ENCODE assay signal across 19 cellular contexts in the genomic region with DNA sequence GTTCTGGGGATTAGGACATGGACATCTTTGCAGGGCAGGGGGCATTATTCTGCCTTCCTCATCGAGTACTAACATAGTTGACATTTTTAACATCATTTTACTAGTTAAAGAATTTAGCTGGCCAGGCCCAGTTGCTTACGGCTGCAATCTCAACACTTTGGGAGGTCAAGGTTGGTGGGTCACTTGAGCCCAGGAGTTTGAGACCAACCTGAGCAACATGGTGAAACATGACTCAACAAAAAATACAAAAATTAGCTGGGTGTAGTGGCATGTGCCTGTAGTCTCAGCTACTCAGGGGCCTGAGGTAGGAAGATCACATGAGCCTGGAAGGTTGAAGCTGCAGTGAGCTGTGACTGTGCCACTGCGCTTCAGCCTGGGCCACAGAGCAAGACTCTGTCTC.
"Had no signal": no experiment of that assay in that cellular context is flagged by ENCODE, and none has a peak within 500 bp of the region (broad histone marks: within the 10 kb centered on the region; RNA-seq: fewer than 3 reads in every experiment).

No MANE protein-coding gene starts in this region.

- H3K27ac ChIP-seq: heart left ventricle, parathyroid adenoma, sigmoid colon, stomach, thoracic aorta, upper lobe of left lung, uterus had no signal

- FAIRE-seq: endothelial cell of umbilical vein had no signal

- H3K9me3 ChIP-seq: heart left ventricle, sigmoid colon, stomach, thoracic aorta, upper lobe of left lung, uterus had no signal

- H3K4me1 ChIP-seq: parathyroid adenoma, uterus had no signal

- ATAC-seq: heart left ventricle; naive thymus-derived CD4-positive, alpha-beta T cell had no signal

- H3K27me3 ChIP-seq: heart left ventricle, sigmoid colon, stomach, upper lobe of left lung, uterus had no signal

- H3K4me3 Mint-ChIP-seq: dendritic cell treated with granulocyte-macrophage colony-stimulating factor and Interleukin-4, amounts not matched to agents 40 ng/mL and 50 ng/mL, for 4 days; endodermal cell; naive thymus-derived CD4-positive, alpha-beta T cell; nephron progenitor cell had no signal

- H3K36me3 ChIP-seq: heart left ventricle, sigmoid colon, stomach, thoracic aorta, upper lobe of left lung, uterus had no signal

- H2AFZ ChIP-seq: parathyroid adenoma had no signal

- H3K4me3 ChIP-seq: heart left ventricle, sigmoid colon, skin epidermis, stomach, thoracic aorta, upper lobe of left lung, uterus had no signal

- H3K27ac Mint-ChIP-seq: dendritic cell treated with granulocyte-macrophage colony-stimulating factor and Interleukin-4, amounts not matched to agents 40 ng/mL and 50 ng/mL, for 4 days; endodermal cell; nephron progenitor cell had no signal

- H3K9ac ChIP-seq: parathyroid adenoma had no signal

- H3K36me3 Mint-ChIP-seq: naive thymus-derived CD4-positive, alpha-beta T cell had no signal

- H3K27me3 Mint-ChIP-seq: dendritic cell treated with granulocyte-macrophage colony-stimulating factor and Interleukin-4, amounts not matched to agents 40 ng/mL and 50 ng/mL, for 4 days had no signal

- DNase-seq: endodermal cell; foreskin melanocyte; heart left ventricle; hippocampal formation; kidney glomerular epithelial cell; mammary epithelial cell; naive thymus-derived CD4-positive, alpha-beta T cell; nephron progenitor cell; sigmoid colon; stimulated activated naive CD4-positive, alpha-beta T cell; stomach; substantia nigra; upper lobe of left lung; uterus had no signal

- H3K9me3 Mint-ChIP-seq: dendritic cell treated with granulocyte-macrophage colony-stimulating factor and Interleukin-4, amounts not matched to agents 40 ng/mL and 50 ng/mL, for 4 days; endodermal cell; naive thymus-derived CD4-positive, alpha-beta T cell; nephron progenitor cell had no signal

- H3K79me2 ChIP-seq: parathyroid adenoma had no signal
